ENCODE assay signal across 1 cellular context in genomic region chr12:15726757-15727112, GRCh38.
TF ChIP-seq lines count a peak whose summit lies in the region.

No MANE protein-coding gene starts in this region.

TF ChIP-seq in HepG2, 621 proteins besides CTCF, POLR2A, EP300 and RAD21 (continued from another document):
- TF ChIP-seq, protein P1, sequence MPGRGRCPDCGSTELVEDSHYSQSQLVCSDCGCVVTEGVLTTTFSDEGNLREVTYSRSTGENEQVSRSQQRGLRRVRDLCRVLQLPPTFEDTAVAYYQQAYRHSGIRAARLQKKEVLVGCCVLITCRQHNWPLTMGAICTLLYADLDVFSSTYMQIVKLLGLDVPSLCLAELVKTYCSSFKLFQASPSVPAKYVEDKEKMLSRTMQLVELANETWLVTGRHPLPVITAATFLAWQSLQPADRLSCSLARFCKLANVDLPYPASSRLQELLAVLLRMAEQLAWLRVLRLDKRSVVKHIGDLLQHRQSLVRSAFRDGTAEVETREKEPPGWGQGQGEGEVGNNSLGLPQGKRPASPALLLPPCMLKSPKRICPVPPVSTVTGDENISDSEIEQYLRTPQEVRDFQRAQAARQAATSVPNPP (CRISPR knock-in tag; IDR thresholded peaks at IDR 0.05): no peak
- TF ChIP-seq ZZZ3 (CRISPR knock-in tag; IDR thresholded peaks at IDR 0.05; ENCODE audit: borderline replicate concordance): no peak
